Comparison of ENCODE assay signal across 8 cellular contexts in genomic region chr11:57647960-57648776, GRCh38. TPM values are rescaled to one million over a fixed set of nuclear protein-coding genes. Genes with fewer than 3 reads are reported as not detected.
DNase-seq lines count a peak whose midpoint lies in the region; ATAC-seq and TF ChIP-seq lines count a peak whose summit lies in the region.

No MANE protein-coding gene starts in this region.

- peak overlapping the region in 6 of 7 donors; percentile 82 to 99 (median 95) for H3K27ac Mint-ChIP-seq in CD4-positive, alpha-beta memory T cell
- peak overlapping the region; percentile 89 to 99 (median 98) for H3K27ac Mint-ChIP-seq in brain
- H3K27ac Mint-ChIP-seq in naive thymus-derived CD8-positive, alpha-beta T cell, result peak overlapping the region; percentile 84 to 98 (median 95)

- no peak for ATAC-seq in naive thymus-derived CD8-positive, alpha-beta T cell
- ATAC-seq in HG02763 (IDR thresholded peaks at IDR 0.05; ENCODE audit: unreplicated experiment) (no peak), GM19452 (IDR thresholded peaks at IDR 0.05; ENCODE audit: unreplicated experiment) (no peak)

- DNase-seq in CD4-positive, alpha-beta memory T cell, result no peak
- DNase-seq in naive thymus-derived CD8-positive, alpha-beta T cell, result peak in 1 of 10 donors; percentile 16
- DNase-seq in activated CD4-positive, CD25-positive, alpha-beta regulatory T cell (lab: John Stamatoyannopoulos, UW), result no peak
- DNase-seq in HT-29 (ENCODE audit: low spot score), result no peak

- no peak overlapping the region for H2AFZ ChIP-seq in Loucy (ENCODE audit: low read length)

- peak overlapping the region; percentile 83 to 94 (median 86) for H3K4me3 Mint-ChIP-seq in CD4-positive, alpha-beta memory T cell
- peak overlapping the region; percentile 92 to 96 (median 94) for H3K4me3 Mint-ChIP-seq in brain
- peak overlapping the region; percentile 78 to 96 (median 89) for H3K4me3 Mint-ChIP-seq in naive thymus-derived CD8-positive, alpha-beta T cell

- no peaks in the 10 kb centered on the region for H3K9me3 ChIP-seq in CD4-positive, alpha-beta memory T cell (ENCODE audit: control insufficient read depth in 1 of 2, low read length in 2 of 2)
- no peaks in the 10 kb centered on the region for H3K9me3 ChIP-seq in Loucy (ENCODE audit: insufficient read depth, low read depth, low read length)

- H3K27ac ChIP-seq in CD4-positive, alpha-beta memory T cell (ENCODE audit: low read depth, low read length), result no peak overlapping the region

- H3K4me3 ChIP-seq in CD4-positive, alpha-beta memory T cell (ENCODE audit: low read length in 2 of 2), result no peak overlapping the region
- H3K4me3 ChIP-seq in Loucy (ENCODE audit: low read length, poor library complexity, severe bottlenecking), result peak overlapping the region; percentile 68

- H3K9ac ChIP-seq in Loucy (ENCODE audit: low read depth, low read length, poor library complexity, severe bottlenecking), result peak overlapping the region; percentile 64

- no peaks in the 10 kb centered on the region for H3K9me2 ChIP-seq in Loucy (replicated peaks; ENCODE audit: low read depth, low read length)

- H3K4me1 Mint-ChIP-seq in CD4-positive, alpha-beta memory T cell, result peaks cover 20 to 57% (median 30%) of the 10 kb centered on the region in 4 donors
- H3K4me1 Mint-ChIP-seq in brain, result peaks cover 87% of the 10 kb centered on the region
- H3K4me1 Mint-ChIP-seq in naive thymus-derived CD8-positive, alpha-beta T cell, result peaks cover 18 to 65% (median 54%) of the 10 kb centered on the region in 4 donors

- H3K27me3 ChIP-seq in CD4-positive, alpha-beta memory T cell (ENCODE audit: insufficient read depth, low read length), result peaks cover 37% of the 10 kb centered on the region
- H3K27me3 ChIP-seq in Loucy (ENCODE audit: insufficient read depth, low read length, poor library complexity, severe bottlenecking), result no peaks in the 10 kb centered on the region

- no peaks in the 10 kb centered on the region for H3K36me3 ChIP-seq in CD4-positive, alpha-beta memory T cell (ENCODE audit: insufficient read depth, low read length)
- H3K36me3 ChIP-seq in Loucy (ENCODE audit: insufficient read depth, low read length), result no peaks in the 10 kb centered on the region

- H3K79me2 ChIP-seq in Loucy (ENCODE audit: insufficient read depth, low read length), result no peaks in the 10 kb centered on the region

- H3K4me2 ChIP-seq in Loucy (ENCODE audit: low read depth, low read length, poor library complexity, severe bottlenecking), result peak overlapping the region; percentile 80

- H3F3A ChIP-seq in Loucy (ENCODE audit: low read depth), result no peaks in the 10 kb centered on the region

- CTCF ChIA-PET in CD4-positive, alpha-beta memory T cell (lab: Charles Lee; ENCODE audit: partially characterized antibody), result interaction anchor here (1.1 to 3.8 kb wide), 5 partner anchors 17 to 190 kb away, joined by 3 to 16 read pairs (median 5); partner anchors contain the start of gene UBE2L6

- intact Hi-C loops in CD4-positive, alpha-beta memory T cell (cut with micrococcal nuclease), result loop anchor here (10.0 kb wide), 1 partner anchor 877 kb away; no protein-coding TSS in a partner anchor

- POLR2A ChIA-PET in CD4-positive, alpha-beta memory T cell (lab: Charles Lee; ENCODE audit: partially characterized antibody), result interaction anchor here (0.7 to 2.4 kb wide), 7 partner anchors 9 to 1494 kb away, joined by 3 to 14 read pairs (median 5); partner anchors contain the start of genes FAM111A, UBE2L6 and ZDHHC5
- POLR2A ChIA-PET in naive thymus-derived CD8-positive, alpha-beta T cell (lab: Charles Lee), result interaction anchor here (0.5 to 1.8 kb wide), 3 partner anchors 19 to 1506 kb away, joined by 4 to 11 read pairs (median 4); partner anchors contain the start of genes UBE2L6 and ZDHHC5

- peaks cover 0 to 2% of the 10 kb centered on the region in 2 donors for H3K36me3 Mint-ChIP-seq in CD4-positive, alpha-beta memory T cell
- H3K36me3 Mint-ChIP-seq in brain, result no peaks in the 10 kb centered on the region
- H3K36me3 Mint-ChIP-seq in naive thymus-derived CD8-positive, alpha-beta T cell, result no peaks in the 10 kb centered on the region

- no peaks in the 10 kb centered on the region for H3K9me3 Mint-ChIP-seq in CD4-positive, alpha-beta memory T cell
- peaks cover 0 to 3% (median 0%) of the 10 kb centered on the region in 5 experiments for H3K9me3 Mint-ChIP-seq in brain
- H3K9me3 Mint-ChIP-seq in naive thymus-derived CD8-positive, alpha-beta T cell, result no peaks in the 10 kb centered on the region

- peaks cover 22% of the 10 kb centered on the region for H3K4me1 ChIP-seq in CD4-positive, alpha-beta memory T cell (ENCODE audit: insufficient read depth, low read length)
- peaks cover 63% of the 10 kb centered on the region for H3K4me1 ChIP-seq in Loucy (ENCODE audit: insufficient read depth, low read length, poor library complexity, severe bottlenecking)

- no peaks in the 10 kb centered on the region for H4K20me1 ChIP-seq in Loucy (ENCODE audit: insufficient read depth, low read length, poor library complexity, severe bottlenecking)

- TF ChIP-seq CTCF in Loucy (conservative IDR thresholded peaks at IDR 0.05; ENCODE audit: low read length) (no peak), brain (conservative IDR thresholded peaks at IDR 0.05) (no peak)

- H3K27me3 Mint-ChIP-seq in CD4-positive, alpha-beta memory T cell, result peaks cover 32 to 46% of the 10 kb centered on the region in 2 donors
- peaks cover 9% of the 10 kb centered on the region for H3K27me3 Mint-ChIP-seq in brain
- H3K27me3 Mint-ChIP-seq in naive thymus-derived CD8-positive, alpha-beta T cell, result peaks cover 13 to 56% (median 38%) of the 10 kb centered on the region in 5 donors

RNA-seq across cellular contexts. Expression of gene YPEL4, which starts 1.5 kb away (rescaled TPM):
- total RNA-seq in CD4-positive, alpha-beta memory T cell, result 10 to 100 TPM; 11.8 to 12.6 TPM
- polyA plus RNA-seq in CD4-positive, alpha-beta memory T cell, result under 1 TPM in 1 of 2 donors, not detected in 1; 0.23 TPM
- 25.0 TPM for polyA plus RNA-seq in brain (ENCODE audit: insufficient read depth, low read depth, low replicate concordance)
- 10 to 100 TPM; 12.9 to 14.6 TPM for total RNA-seq in naive thymus-derived CD8-positive, alpha-beta T cell
- polyA plus RNA-seq in naive thymus-derived CD8-positive, alpha-beta T cell, result under 1 TPM in 1 of 3 donors, not detected in 2; 0.27 TPM
- total RNA-seq in HT-29 (2014; rRNA removed; shearing (Covaris generic)), result not detected in 2 replicates

RNA-seq across cellular contexts. Expression of gene CLP1, which starts 9.4 kb away (rescaled TPM):
- total RNA-seq in CD4-positive, alpha-beta memory T cell, result 10 to 100 TPM; 14.1 to 16.0 TPM
- 10 to 100 TPM in 1 of 2 donors, 1 to 10 TPM in 1; 9.6 to 22.5 TPM for polyA plus RNA-seq in CD4-positive, alpha-beta memory T cell
- polyA plus RNA-seq in brain (ENCODE audit: insufficient read depth, low read depth, low replicate concordance), result 6.4 TPM
- 10 to 100 TPM; 13.5 TPM for total RNA-seq in naive thymus-derived CD8-positive, alpha-beta T cell
- 10 to 100 TPM in 1 of 3 donors, 1 to 10 TPM in 2; 7.9 to 13.4 (median 9.4) TPM for polyA plus RNA-seq in naive thymus-derived CD8-positive, alpha-beta T cell
- 19.1 and 19.8 TPM in 2 replicates for total RNA-seq in HT-29 (2014; rRNA removed; shearing (Covaris generic))

RNA-seq across cellular contexts. Expression of gene ZDHHC5, which starts 19.7 kb away (rescaled TPM):
- total RNA-seq in CD4-positive, alpha-beta memory T cell, result 10 to 100 TPM; 73.2 to 75.8 TPM
- polyA plus RNA-seq in CD4-positive, alpha-beta memory T cell, result 10 to 100 TPM; 30.4 to 44.6 TPM
- polyA plus RNA-seq in brain (ENCODE audit: insufficient read depth, low read depth, low replicate concordance), result 37.7 TPM
- total RNA-seq in naive thymus-derived CD8-positive, alpha-beta T cell, result 10 to 100 TPM; 75.2 to 78.8 TPM
- polyA plus RNA-seq in naive thymus-derived CD8-positive, alpha-beta T cell, result 10 to 100 TPM; 25.0 to 43.4 (median 26.4) TPM
- total RNA-seq in HT-29 (2014; rRNA removed; shearing (Covaris generic)), result 63.0 and 65.9 TPM in 2 replicates

RNA-seq across cellular contexts. Expression of gene SERPING1, which starts 50.7 kb away (rescaled TPM):
- not detected for total RNA-seq in CD4-positive, alpha-beta memory T cell
- not detected for polyA plus RNA-seq in CD4-positive, alpha-beta memory T cell
- polyA plus RNA-seq in brain (ENCODE audit: insufficient read depth, low read depth, low replicate concordance), result 43.4 TPM
- not detected for total RNA-seq in naive thymus-derived CD8-positive, alpha-beta T cell
- polyA plus RNA-seq in naive thymus-derived CD8-positive, alpha-beta T cell, result not detected
- total RNA-seq in HT-29 (2014; rRNA removed; shearing (Covaris generic)), result not detected in 2 replicates

Comparison
In these comparisons a context has a peak if more than half of its experiments do, and no peak if none do; other contexts are left out.
1. RNA of gene YPEL4, which starts 1.5 kb away (total RNA-seq): 12.9 to 14.6 TPM in naive thymus-derived CD8-positive, alpha-beta T cell and 11.8 to 12.6 TPM in CD4-positive, alpha-beta memory T cell; not detected in HT-29; every median in the first group is over 10 times any median in the second.
2. Peak in every context shown above with its lines, with median percentiles within 50 percentile points of each other: H3K27ac Mint-ChIP-seq and H3K4me3 Mint-ChIP-seq.